ENCODE assay signal across 8 cellular contexts in the genomic region with DNA sequence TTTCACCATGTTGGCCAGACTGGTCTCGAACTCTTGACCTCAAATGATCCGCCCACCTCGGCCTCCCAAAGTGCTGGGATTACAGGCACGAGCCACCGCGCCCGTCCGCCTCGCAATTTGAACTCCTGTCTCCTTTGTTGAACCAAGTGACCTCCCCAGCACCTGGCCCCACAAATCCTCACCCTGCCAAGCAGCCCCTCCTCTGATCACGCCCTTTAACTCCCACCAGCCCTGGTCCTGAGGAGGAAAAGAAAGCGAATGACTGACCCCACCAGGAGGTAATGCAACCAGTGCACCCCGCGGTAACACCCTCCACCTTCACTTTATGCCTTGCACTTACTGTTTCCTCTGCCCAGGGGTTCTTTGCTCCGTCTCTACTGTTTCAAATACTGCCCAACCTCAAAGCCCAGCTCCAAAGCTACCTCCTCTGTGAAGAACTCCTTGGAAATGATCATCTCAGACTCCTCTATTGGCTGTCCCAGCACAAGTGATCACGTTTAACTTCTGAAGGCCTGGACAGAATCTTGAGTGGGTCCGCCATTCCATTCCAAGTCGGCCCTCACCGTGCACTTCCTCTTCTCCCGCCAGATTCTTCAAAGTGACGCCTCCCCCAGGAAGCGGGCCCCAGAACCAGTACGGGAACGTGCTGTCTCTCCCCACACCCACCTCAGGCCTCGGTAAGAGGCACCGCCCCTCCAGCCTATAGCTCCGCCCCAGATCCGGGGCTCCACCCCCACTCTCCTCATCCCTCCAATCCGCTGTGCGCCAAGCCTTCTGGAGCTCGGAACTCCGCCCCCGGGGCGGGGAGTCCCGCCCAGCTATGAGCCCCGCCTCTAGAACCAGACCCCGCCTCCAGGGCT. TPM values are rescaled to one million over a fixed set of nuclear protein-coding genes. Genes with fewer than 3 reads are reported as not detected.
DNase-seq lines count a peak whose midpoint lies in the region; ATAC-seq and TF ChIP-seq lines count a peak whose summit lies in the region.

No MANE protein-coding gene starts in this region.

- H3K27ac Mint-ChIP-seq in Caco-2 (ENCODE audit: unreplicated experiment) = no peak overlapping the region
- peak overlapping the region; percentile 77 for H3K27ac Mint-ChIP-seq in activated CD4-positive, alpha-beta T cell treated with anti-CD3 and anti-CD28 coated beads, Interleukin-2, amount 10 ng/mL, durations not matched to agents 24 days and 14 days
- H3K27ac Mint-ChIP-seq in dendritic cell treated with granulocyte-macrophage colony-stimulating factor and Interleukin-4, amounts not matched to agents 40 ng/mL and 50 ng/mL, for 4 days = peak overlapping the region; percentile 87

- H3K27ac ChIP-seq in right lobe of liver = no peak overlapping the region

- no peaks in the 10 kb centered on the region for H3K9me3 Mint-ChIP-seq in Caco-2 (ENCODE audit: unreplicated experiment)
- H3K9me3 Mint-ChIP-seq in activated CD4-positive, alpha-beta T cell treated with anti-CD3 and anti-CD28 coated beads, Interleukin-2, amount 10 ng/mL, durations not matched to agents 24 days and 14 days = no peaks in the 10 kb centered on the region
- no peaks in the 10 kb centered on the region for H3K9me3 Mint-ChIP-seq in dendritic cell treated with granulocyte-macrophage colony-stimulating factor and Interleukin-4, amounts not matched to agents 40 ng/mL and 50 ng/mL, for 4 days

- ATAC-seq in GM21723 (IDR thresholded peaks at IDR 0.05; ENCODE audit: unreplicated experiment) = peak; percentile 53
- ATAC-seq in right lobe of liver = peak; percentile 95 to 99 (median 98)
- ATAC-seq in HG03025 (IDR thresholded peaks at IDR 0.05; ENCODE audit: low FRiP score, unreplicated experiment) = no peak

- H3K4me3 ChIP-seq in Caco-2 (ENCODE audit: low read depth, low read length) (no peak overlapping the region), right lobe of liver (peak overlapping the region in 1 of 3 donors; percentile 24)

- H3K36me3 ChIP-seq in Caco-2 (ENCODE audit: control insufficient read depth, insufficient read depth, low read length) (no peaks in the 10 kb centered on the region), right lobe of liver (no peaks in the 10 kb centered on the region)

- no peak for TF ChIP-seq POLR2A in right lobe of liver (IDR thresholded peaks at IDR 0.05)

- CTCF ChIA-PET in Caco-2 (lab: Charles Lee) = no interaction called here

- H3K9me3 ChIP-seq in Caco-2 (no peaks in the 10 kb centered on the region), right lobe of liver (no peaks in the 10 kb centered on the region)

- intact Hi-C loops in Caco-2 (cut with micrococcal nuclease; ENCODE audit: unreplicated experiment) (no loop called here), right lobe of liver (cut with DNase I) (loop anchor here in 1 of 2 donors (10.0 kb wide), 1 partner anchor 121 kb away; no protein-coding TSS in a partner anchor)
- intact Hi-C loops in activated CD4-positive, alpha-beta T cell treated with anti-CD3 and anti-CD28 coated beads, Interleukin-2, amount 10 ng/mL, durations not matched to agents 24 days and 14 days (cut with micrococcal nuclease) = loop anchor here (1.0 kb wide), 2 partner anchors 11 to 14 kb away; partner anchors contain the start of genes NFATC2IP and RABEP2
- intact Hi-C loops in dendritic cell treated with granulocyte-macrophage colony-stimulating factor and Interleukin-4, amounts not matched to agents 40 ng/mL and 50 ng/mL, for 4 days (cut with micrococcal nuclease) = no loop called here

- BruUV-seq in Caco-2 (replicated peaks; lab: Mats Ljungman, UMichigan) = no TSS peak

- DNase-seq in Caco-2 (peak; percentile 47 to 48), NAMALWA (ENCODE audit: low spot score) (peak; percentile 94), right lobe of liver (peak; percentile 83 to 92 (median 85))
- DNase-seq in activated CD4-positive, alpha-beta T cell treated with anti-CD3 and anti-CD28 coated beads, Interleukin-2, amount 10 ng/mL, durations not matched to agents 24 days and 14 days = peak; percentile 97
- DNase-seq in stimulated activated CD4-positive, alpha-beta T cell treated with anti-CD3 and anti-CD28 coated beads, TNF-alpha, amount 100 ng/mL, for 4 hours (ENCODE audit: low read depth in 3 of 3) = peak; percentile 72 to 78 (median 73)

- peaks cover 6% of the 10 kb centered on the region for H3K4me1 Mint-ChIP-seq in Caco-2 (ENCODE audit: low read depth, unreplicated experiment)
- peaks cover 19% of the 10 kb centered on the region for H3K4me1 Mint-ChIP-seq in activated CD4-positive, alpha-beta T cell treated with anti-CD3 and anti-CD28 coated beads, Interleukin-2, amount 10 ng/mL, durations not matched to agents 24 days and 14 days
- peaks cover 24% of the 10 kb centered on the region for H3K4me1 Mint-ChIP-seq in dendritic cell treated with granulocyte-macrophage colony-stimulating factor and Interleukin-4, amounts not matched to agents 40 ng/mL and 50 ng/mL, for 4 days (ENCODE audit: low read depth)

- POLR2A ChIA-PET in Caco-2 (lab: Charles Lee) = no interaction called here

- 20% methylated on average over 23 of the region's 36 CpGs for WGBS in right lobe of liver (ENCODE audit: insufficient coverage, low coverage, low lambda C conversion rate, missing lambda C conversion rate)

- H3K36me3 Mint-ChIP-seq in Caco-2 (ENCODE audit: insufficient read depth, unreplicated experiment) = no peaks in the 10 kb centered on the region
- H3K36me3 Mint-ChIP-seq in activated CD4-positive, alpha-beta T cell treated with anti-CD3 and anti-CD28 coated beads, Interleukin-2, amount 10 ng/mL, durations not matched to agents 24 days and 14 days (ENCODE audit: low read depth) = peaks cover 2% of the 10 kb centered on the region
- H3K36me3 Mint-ChIP-seq in dendritic cell treated with granulocyte-macrophage colony-stimulating factor and Interleukin-4, amounts not matched to agents 40 ng/mL and 50 ng/mL, for 4 days (ENCODE audit: low read depth) = no peaks in the 10 kb centered on the region

- H3K27me3 ChIP-seq in Caco-2 (replicated peaks; ENCODE audit: control insufficient read depth, insufficient read depth, low read length) (no peaks in the 10 kb centered on the region), right lobe of liver (no peaks in the 10 kb centered on the region)

- no peak for TF ChIP-seq CTCF in Caco-2 (IDR thresholded peaks at IDR 0.05; ENCODE audit: insufficient read depth in 1 of 2, low read depth in 1 of 2, low read length in 1 of 2, severe bottlenecking in 1 of 2, unreplicated experiment in 1 of 2)
- no peak for TF ChIP-seq CTCF in right lobe of liver (IDR thresholded peaks at IDR 0.05)

- H3K4me1 ChIP-seq in Caco-2 (no peaks in the 10 kb centered on the region), right lobe of liver (no peaks in the 10 kb centered on the region)

- H3K27me3 Mint-ChIP-seq in Caco-2 (ENCODE audit: insufficient read depth, unreplicated experiment) = no peaks in the 10 kb centered on the region
- H3K27me3 Mint-ChIP-seq in activated CD4-positive, alpha-beta T cell treated with anti-CD3 and anti-CD28 coated beads, Interleukin-2, amount 10 ng/mL, durations not matched to agents 24 days and 14 days = peaks cover 2% of the 10 kb centered on the region
- H3K27me3 Mint-ChIP-seq in dendritic cell treated with granulocyte-macrophage colony-stimulating factor and Interleukin-4, amounts not matched to agents 40 ng/mL and 50 ng/mL, for 4 days = peaks cover 2% of the 10 kb centered on the region

- H3K4me3 Mint-ChIP-seq in Caco-2 (ENCODE audit: unreplicated experiment) = no peak overlapping the region
- peak overlapping the region; percentile 78 for H3K4me3 Mint-ChIP-seq in activated CD4-positive, alpha-beta T cell treated with anti-CD3 and anti-CD28 coated beads, Interleukin-2, amount 10 ng/mL, durations not matched to agents 24 days and 14 days
- H3K4me3 Mint-ChIP-seq in dendritic cell treated with granulocyte-macrophage colony-stimulating factor and Interleukin-4, amounts not matched to agents 40 ng/mL and 50 ng/mL, for 4 days = peak overlapping the region; percentile 78

RNA-seq across cellular contexts. Expression of gene CD19, which starts 4.4 kb away (rescaled TPM):
- total RNA-seq in Caco-2 (2022) (not detected in 2 replicates), right lobe of liver (under 1 TPM in 1 of 6 experiments, not detected in 5; 0.10 TPM)
- total RNA-seq in activated CD4-positive, alpha-beta T cell treated with anti-CD3 and anti-CD28 coated beads, Interleukin-2, amount 10 ng/mL, durations not matched to agents 24 days and 14 days = not detected in 2 replicates

RNA-seq across cellular contexts. Expression of gene RABEP2, which starts 11.1 kb away (rescaled TPM):
- total RNA-seq in Caco-2 (2022) = 22.9 and 24.2 TPM in 2 replicates
- total RNA-seq in activated CD4-positive, alpha-beta T cell treated with anti-CD3 and anti-CD28 coated beads, Interleukin-2, amount 10 ng/mL, durations not matched to agents 24 days and 14 days = 20.5 and 23.7 TPM in 2 replicates
- total RNA-seq in right lobe of liver = 10 to 100 TPM in 2 of 6 experiments, 1 to 10 TPM in 4; 5.0 to 21.0 (median 9.1) TPM

RNA-seq across cellular contexts. Expression of gene NFATC2IP, which starts 14.6 kb away (rescaled TPM):
- total RNA-seq in Caco-2 (2022) = 50.6 and 58.2 TPM in 2 replicates
- 108 and 112 TPM in 2 replicates for total RNA-seq in activated CD4-positive, alpha-beta T cell treated with anti-CD3 and anti-CD28 coated beads, Interleukin-2, amount 10 ng/mL, durations not matched to agents 24 days and 14 days
- 10 to 100 TPM; 10.3 to 16.5 (median 13.1) TPM for total RNA-seq in right lobe of liver

RNA-seq across cellular contexts. Expression of gene SPNS1, which starts 38.4 kb away (rescaled TPM):
- total RNA-seq in Caco-2 (2022) (55.3 and 61.3 TPM in 2 replicates), right lobe of liver (10 to 100 TPM; 13.7 to 21.2 (median 17.7) TPM)
- 21.2 and 23.1 TPM in 2 replicates for total RNA-seq in activated CD4-positive, alpha-beta T cell treated with anti-CD3 and anti-CD28 coated beads, Interleukin-2, amount 10 ng/mL, durations not matched to agents 24 days and 14 days

RNA-seq across cellular contexts. Expression of gene LAT, which starts 48.7 kb away (rescaled TPM):
- total RNA-seq in Caco-2 (2022) = 1.7 and 3.2 TPM in 2 replicates
- 228 and 238 TPM in 2 replicates for total RNA-seq in activated CD4-positive, alpha-beta T cell treated with anti-CD3 and anti-CD28 coated beads, Interleukin-2, amount 10 ng/mL, durations not matched to agents 24 days and 14 days
- 1 to 10 TPM; 1.8 to 5.2 (median 3.1) TPM for total RNA-seq in right lobe of liver
